ENCODE assay signal across 23 cellular contexts in the genomic region with DNA sequence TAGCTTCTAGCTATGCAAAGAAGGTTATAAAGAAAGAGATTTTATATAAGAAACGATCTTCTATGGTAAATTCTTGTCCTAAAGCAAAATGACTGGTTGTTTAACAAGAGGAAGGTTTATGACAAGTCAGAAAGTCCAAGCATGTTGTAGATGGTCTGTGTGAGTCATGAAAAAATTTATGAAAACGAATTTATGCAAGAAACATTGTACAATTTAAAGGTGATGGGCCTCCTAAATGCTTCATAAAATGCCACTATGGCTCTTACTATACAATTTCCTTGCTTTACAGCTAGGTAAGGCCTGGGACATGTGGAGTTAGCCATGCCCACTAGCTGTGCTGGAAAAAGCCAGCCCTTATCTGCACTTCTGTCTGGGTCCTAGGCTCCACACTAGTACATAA.
"Had no signal": no experiment of that assay in that cellular context is flagged by ENCODE, and none has a peak within 500 bp of the region (broad histone marks: within the 10 kb centered on the region; RNA-seq: fewer than 3 reads in every experiment).

No MANE protein-coding gene starts in this region.

- H3K4me3 ChIP-seq: dorsolateral prefrontal cortex, esophagus muscularis mucosa, gastrocnemius medialis, heart right ventricle, left lung, lower lobe of right lung, neural progenitor cell, ovary, right atrium auricular region had no signal

- H3K4me1 Mint-ChIP-seq: memory B cell, neural progenitor cell had no signal

- H3K4me2 ChIP-seq: neural progenitor cell had no signal

- H3K27me3 Mint-ChIP-seq: memory B cell; natural killer cell treated with Interleukin-12 subunit alpha and Interleukin-12 subunit beta and Interleukin-15 and Interleukin-18, amount 100 ng/mL, for 72 hours; type B pancreatic cell had no signal

- H3K9me3 ChIP-seq: gastrocnemius medialis, ovary had no signal

- H3K4me1 ChIP-seq: esophagus muscularis mucosa, gastrocnemius medialis, heart right ventricle, left lung, lower lobe of right lung, neural progenitor cell, right atrium auricular region had no signal

- H3K4me3 Mint-ChIP-seq: memory B cell; natural killer cell treated with Interleukin-12 subunit alpha and Interleukin-12 subunit beta and Interleukin-15 and Interleukin-18, amount 100 ng/mL, for 72 hours; neural progenitor cell; type B pancreatic cell had no signal

- H3K36me3 ChIP-seq: esophagus muscularis mucosa, gastrocnemius medialis, heart right ventricle, left lung, lower lobe of right lung, neural progenitor cell, ovary, right atrium auricular region had no signal

- H2AFZ ChIP-seq: neural progenitor cell had no signal

- FAIRE-seq: keratinocyte, small intestine, urothelium cell line had no signal

- H3K36me3 Mint-ChIP-seq: memory B cell, neural progenitor cell, type B pancreatic cell had no signal

- ATAC-seq: gastrocnemius medialis; heart right ventricle; left lung; lower lobe of right lung; natural killer cell treated with Interleukin-12 subunit alpha and Interleukin-12 subunit beta and Interleukin-15 and Interleukin-18, amount 100 ng/mL, for 72 hours had no signal

- H3K27ac Mint-ChIP-seq: memory B cell; natural killer cell treated with Interleukin-12 subunit alpha and Interleukin-12 subunit beta and Interleukin-15 and Interleukin-18, amount 100 ng/mL, for 72 hours; neural progenitor cell; type B pancreatic cell had no signal

- H3K27ac ChIP-seq: dorsolateral prefrontal cortex, epithelial cell of prostate, esophagus muscularis mucosa, gastrocnemius medialis, heart right ventricle, left lung, lower lobe of right lung, neural progenitor cell, ovary, right atrium auricular region had no signal

- H3K9ac ChIP-seq: neural progenitor cell had no signal

- DNase-seq: cortex of kidney; dorsolateral prefrontal cortex; effector CD8-positive, alpha-beta T cell; gastrocnemius medialis; heart right ventricle; hypothalamus; left lung; lower lobe of right lung; midbrain; nucleus accumbens; ovary; small intestine; stimulated activated CD4-positive, alpha-beta T cell treated with anti-CD3 and anti-CD28 coated beads, Interleukin-12 subunit alpha, Interleukin-12 subunit beta, amount 100 ng/mL, for 4 hours; stimulated activated naive CD4-positive, alpha-beta T cell had no signal

- H3K27me3 ChIP-seq: esophagus muscularis mucosa, gastrocnemius medialis, heart right ventricle, left lung, neural progenitor cell, ovary, right atrium auricular region had no signal
